In the genomic region with DNA sequence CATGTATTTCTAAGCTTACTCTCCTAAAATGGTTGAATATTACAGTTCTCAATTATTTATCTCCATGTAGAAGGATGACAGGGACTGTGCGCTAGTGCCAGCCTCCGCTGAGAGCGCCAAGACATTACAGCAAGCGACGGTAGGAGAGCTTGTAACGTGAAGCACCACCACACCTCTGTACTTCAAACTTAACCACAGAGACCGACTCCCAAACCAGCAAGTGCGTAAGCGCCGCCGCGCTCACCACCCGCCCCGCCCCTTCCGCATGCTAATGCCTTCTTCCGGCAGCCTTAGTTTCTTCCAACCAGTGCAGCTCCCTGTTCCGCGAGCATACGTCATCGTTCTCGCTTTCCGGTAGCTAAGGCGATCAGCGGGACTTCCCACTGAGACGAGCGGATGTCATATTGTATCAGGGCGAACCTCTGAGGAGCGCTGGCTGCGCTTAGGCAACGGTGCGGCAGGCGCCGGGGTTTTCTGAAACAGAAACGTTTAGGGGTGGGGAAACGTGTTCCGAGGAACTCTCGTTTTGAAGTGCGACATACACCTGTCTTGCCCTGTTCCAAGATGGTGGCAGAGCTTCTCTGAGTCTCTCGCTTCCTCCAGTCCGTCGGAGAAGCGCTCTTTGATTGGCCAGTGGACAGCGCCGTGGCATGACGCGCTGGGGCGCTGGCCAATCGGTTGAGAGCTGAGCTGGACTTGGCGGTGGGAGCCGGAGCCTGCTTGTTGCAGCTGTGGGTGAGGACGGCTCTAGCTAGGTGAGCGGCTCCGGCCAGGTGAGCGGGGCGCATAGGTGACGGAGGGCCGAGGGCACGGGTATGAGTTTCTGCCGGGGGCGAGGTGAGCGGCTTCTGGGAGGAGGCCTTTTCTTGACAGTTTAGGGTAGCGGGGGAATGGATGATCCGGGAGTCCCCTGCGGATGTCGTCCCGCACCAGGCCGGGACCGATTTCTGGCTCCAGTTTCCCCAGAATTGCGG, we compare ENCODE assay signal across 8 cellular contexts. TPM values are rescaled to one million over a fixed set of nuclear protein-coding genes. Genes with fewer than 3 reads are reported as not detected.
DNase-seq lines count a peak whose midpoint lies in the region; ATAC-seq and TF ChIP-seq lines count a peak whose summit lies in the region.

A gene (plus strand): TSS at position 723 of the 974 bp plus-strand sequence. CDS start 2,896 bp downstream, outside the sequence.

- peak; percentile 92 for ATAC-seq in activated T-helper 17 cell treated with anti-CD3 and anti-CD28 coated beads, Interleukin-2, amount 50 U/mL, for 72 hours (replicated peaks)
- peak; percentile 79 to 81 for ATAC-seq in naive B cell (ENCODE audit: low read depth in 2 of 2)
- ATAC-seq in stimulated activated memory B cell treated with anti-CD40 and anti-IgM and Interleukin-4, amounts not matched to agents 10 μg/mL and 1 μg/mL and 100 μg/mL, for 72 hours: peak; percentile 98

- H3K36me3 Mint-ChIP-seq in activated T-helper 17 cell treated with anti-CD3 and anti-CD28 coated beads, Interleukin-2, amount 50 U/mL, for 72 hours (ENCODE audit: low read depth): no peaks in the 10 kb centered on the region
- peaks cover 6 to 20% of the 10 kb centered on the region in 2 donors for H3K36me3 Mint-ChIP-seq in naive B cell
- H3K36me3 Mint-ChIP-seq in stimulated activated memory B cell treated with anti-CD40 and anti-IgM and Interleukin-4, amounts not matched to agents 10 μg/mL and 1 μg/mL and 100 μg/mL, for 72 hours: peaks cover 23% of the 10 kb centered on the region

- H3K9me3 Mint-ChIP-seq in activated T-helper 17 cell treated with anti-CD3 and anti-CD28 coated beads, Interleukin-2, amount 50 U/mL, for 72 hours: no peaks in the 10 kb centered on the region
- H3K9me3 Mint-ChIP-seq in naive B cell: no peaks in the 10 kb centered on the region
- no peaks in the 10 kb centered on the region for H3K9me3 Mint-ChIP-seq in stimulated activated memory B cell treated with anti-CD40 and anti-IgM and Interleukin-4, amounts not matched to agents 10 μg/mL and 1 μg/mL and 100 μg/mL, for 72 hours

- H3K27ac ChIP-seq in RWPE1: peak within 1 kb of the TSS; percentile 94

- peak within 1 kb of the TSS; percentile 99 for H3K27ac Mint-ChIP-seq in activated T-helper 17 cell treated with anti-CD3 and anti-CD28 coated beads, Interleukin-2, amount 50 U/mL, for 72 hours
- peak within 1 kb of the TSS; percentile 99 to 100 (median 100) for H3K27ac Mint-ChIP-seq in naive B cell
- peak within 1 kb of the TSS; percentile 96 for H3K27ac Mint-ChIP-seq in stimulated activated memory B cell treated with anti-CD40 and anti-IgM and Interleukin-4, amounts not matched to agents 10 μg/mL and 1 μg/mL and 100 μg/mL, for 72 hours

- POLR2A ChIA-PET in RWPE1 (lab: Yijun Ruan, JAX; ENCODE audit: low non-redundant PET): interaction anchor here (0.5 to 2.4 kb wide), 8 partner anchors 10 to 517 kb away, joined by 3 to 9 read pairs (median 4); a partner anchor contains a TSS

- peak within 1 kb of the TSS; percentile 96 for H3K4me3 Mint-ChIP-seq in activated T-helper 17 cell treated with anti-CD3 and anti-CD28 coated beads, Interleukin-2, amount 50 U/mL, for 72 hours
- H3K4me3 Mint-ChIP-seq in naive B cell: peak within 1 kb of the TSS; percentile 93 to 100 (median 98)
- peak within 1 kb of the TSS; percentile 95 for H3K4me3 Mint-ChIP-seq in stimulated activated memory B cell treated with anti-CD40 and anti-IgM and Interleukin-4, amounts not matched to agents 10 μg/mL and 1 μg/mL and 100 μg/mL, for 72 hours

- DNase-seq in Daoy (ENCODE audit: low read depth) (peak; percentile 97), GOT3 (lab: John Stamatoyannopoulos, UW) (peak; percentile 90), LNCaP clone FGC (ENCODE audit: low read depth) (peak; percentile 97), RWPE1 (ENCODE audit: low spot score) (peak; percentile 99), fibroblast of gingiva (ENCODE audit: low read depth) (peak; percentile 96), naive B cell (peak; percentile 99)

- CTCF ChIA-PET in RWPE1 (lab: Yijun Ruan, JAX): no interaction called here

- H3K27me3 Mint-ChIP-seq in activated T-helper 17 cell treated with anti-CD3 and anti-CD28 coated beads, Interleukin-2, amount 50 U/mL, for 72 hours: no peaks in the 10 kb centered on the region
- peaks cover 0 to 20% (median 2%) of the 10 kb centered on the region in 3 donors for H3K27me3 Mint-ChIP-seq in naive B cell
- peaks cover 3% of the 10 kb centered on the region for H3K27me3 Mint-ChIP-seq in stimulated activated memory B cell treated with anti-CD40 and anti-IgM and Interleukin-4, amounts not matched to agents 10 μg/mL and 1 μg/mL and 100 μg/mL, for 72 hours

- TF ChIP-seq CTCF in LNCaP clone FGC (IDR thresholded peaks at IDR 0.05; ENCODE audit: control insufficient read depth, extremely low read depth, insufficient read depth) (no peak), RWPE1 (conservative IDR thresholded peaks at IDR 0.05; ENCODE audit: low read depth) (no peak)

- peak within 1 kb of the TSS; percentile 86 for H3K4me3 ChIP-seq in LNCaP clone FGC (ENCODE audit: low read depth, low read length)

- H3K4me1 Mint-ChIP-seq in activated T-helper 17 cell treated with anti-CD3 and anti-CD28 coated beads, Interleukin-2, amount 50 U/mL, for 72 hours: peaks cover 16% of the 10 kb centered on the region
- peaks cover 30 to 32% (median 30%) of the 10 kb centered on the region in 3 donors for H3K4me1 Mint-ChIP-seq in naive B cell
- H3K4me1 Mint-ChIP-seq in stimulated activated memory B cell treated with anti-CD40 and anti-IgM and Interleukin-4, amounts not matched to agents 10 μg/mL and 1 μg/mL and 100 μg/mL, for 72 hours: peaks cover 28% of the 10 kb centered on the region

RNA-seq across cellular contexts. Expression of the gene that starts here (rescaled TPM):
- total RNA-seq in Daoy (2014; rRNA removed; shearing (Covaris generic)): 56.3 and 60.6 TPM in 2 replicates
- total RNA-seq in activated T-helper 17 cell treated with anti-CD3 and anti-CD28 coated beads, Interleukin-2, amount 50 U/mL, for 72 hours: 100 to 1,000 TPM in 1 of 2 donors, 10 to 100 TPM in 1; 97.7 to 105 TPM
- 10 to 100 TPM; 32.5 to 55.5 (median 39.7) TPM for polyA plus RNA-seq in naive B cell (ENCODE audit: low read depth in 6 of 6)

Comparison
In these comparisons a context has a peak if more than half of its experiments do, and no peak if none do; other contexts are left out.
1. Peak in every context shown above with its lines: DNase-seq, ATAC-seq, H3K4me3 ChIP-seq and H3K27ac ChIP-seq.